16 cellular contexts compared by ENCODE assay signal in genomic region chr18:25353080-25353479, GRCh38. TPM values are rescaled to one million over a fixed set of nuclear protein-coding genes. Genes with fewer than 3 reads are reported as not detected.
DNase-seq lines count a peak whose midpoint lies in the region; ATAC-seq and TF ChIP-seq lines count a peak whose summit lies in the region.
"Had no signal": no experiment of that assay in that cellular context is flagged by ENCODE, and none has a peak within 500 bp of the region (broad histone marks: within the 10 kb centered on the region; RNA-seq: fewer than 3 reads in every experiment).

No MANE protein-coding gene starts in this region.

- peaks cover 13% of the 10 kb centered on the region for H4K20me1 ChIP-seq in neural progenitor cell (ENCODE audit: low read depth)

- H3K27me3 ChIP-seq in CD4-positive, CD25-positive, alpha-beta regulatory T cell (ENCODE audit: control insufficient read depth, insufficient read depth, low read length): peaks cover 24% of the 10 kb centered on the region
- H3K27me3 ChIP-seq in HUES48 (ENCODE audit: control insufficient read depth, insufficient read depth, low read length) (peaks cover 53% of the 10 kb centered on the region), dorsolateral prefrontal cortex (peaks cover 0 to 6% (median 0%) of the 10 kb centered on the region in 45 donors), neural progenitor cell (peaks cover 50% of the 10 kb centered on the region)

- intact Hi-C loops in dorsolateral prefrontal cortex (cut with DNase I): loop anchor here (5.0 kb wide), 2 partner anchors 121 to 149 kb away; no protein-coding TSS in a partner anchor
- intact Hi-C loops in activated CD4-positive, alpha-beta T cell treated with anti-CD3 and anti-CD28 coated beads for 36 hours (cut with DNase I, micrococcal nuclease): loop anchor here in 1 of 2 experiments (5.0 kb wide), 1 partner anchor 739 kb away; the partner anchor contains the start of gene SS18

- no peaks in the 10 kb centered on the region for H3K36me3 Mint-ChIP-seq in CD4-positive, CD25-positive, alpha-beta regulatory T cell
- peaks cover 16% of the 10 kb centered on the region for H3K36me3 Mint-ChIP-seq in neural progenitor cell
- no peaks in the 10 kb centered on the region for H3K36me3 Mint-ChIP-seq in activated CD4-positive, alpha-beta T cell treated with anti-CD3 and anti-CD28 coated beads for 36 hours (ENCODE audit: low read depth)
- H3K36me3 Mint-ChIP-seq: stimulated activated effector memory CD8-positive, alpha-beta T cell treated with anti-CD3 and anti-CD28 coated beads, Interleukin-12 subunit alpha, Interleukin-12 subunit beta, amount 100 ng/mL, for 72 hours had no signal

- no peak overlapping the region for H2AFZ ChIP-seq in neural progenitor cell (replicated peaks)

- H3K9ac ChIP-seq in HUES48 (ENCODE audit: low read depth, low read length) (no peak overlapping the region), neural progenitor cell (peak overlapping the region; percentile 3)

- DNase-seq in CD4-positive, CD25-positive, alpha-beta regulatory T cell: no peak
- no peak for DNase-seq in dorsolateral prefrontal cortex
- no peak for DNase-seq in neural progenitor cell (ENCODE audit: low spot score)
- DNase-seq in NCI-H1417 treated with DMSO at 0.1 percent for 48 hours (lab: John Stamatoyannopoulos, UW): no peak
- DNase-seq in ecto neural progenitor cell (ENCODE audit: low spot score): no peak
- no peak for DNase-seq in H4 (ENCODE audit: low spot score)
- DNase-seq in activated CD4-positive, alpha-beta T cell treated with anti-CD3 and anti-CD28 coated beads for 36 hours: no peak
- DNase-seq: activated CD4-positive, alpha-beta T cell treated with anti-CD3 and anti-CD28 coated beads, Interleukin-2, amount 50 U/mL, for 48 hours; activated naive CD4-positive, alpha-beta T cell treated with anti-CD3 and anti-CD28 coated beads for 36 hours; occipital lobe; T-helper 17 cell had no signal

- H3K9me3 Mint-ChIP-seq in CD4-positive, CD25-positive, alpha-beta regulatory T cell: peaks cover 0 to 5% (median 2%) of the 10 kb centered on the region in 7 donors
- H3K9me3 Mint-ChIP-seq in neural progenitor cell: peaks cover 2% of the 10 kb centered on the region
- H3K9me3 Mint-ChIP-seq in activated CD4-positive, alpha-beta T cell treated with anti-CD3 and anti-CD28 coated beads for 36 hours (ENCODE audit: low read depth): no peaks in the 10 kb centered on the region
- H3K9me3 Mint-ChIP-seq: activated naive CD4-positive, alpha-beta T cell treated with anti-CD3 and anti-CD28 coated beads for 36 hours; dendritic cell treated with granulocyte-macrophage colony-stimulating factor and Interleukin-4, amounts not matched to agents 40 ng/mL and 50 ng/mL, for 4 days; stimulated activated effector memory CD8-positive, alpha-beta T cell treated with anti-CD3 and anti-CD28 coated beads, Interleukin-12 subunit alpha, Interleukin-12 subunit beta, amount 100 ng/mL, for 72 hours had no signal

- POLR2A ChIA-PET in activated CD4-positive, alpha-beta T cell treated with anti-CD3 and anti-CD28 coated beads for 36 hours (lab: Charles Lee): no interaction called here

- H3K27me3 Mint-ChIP-seq in CD4-positive, CD25-positive, alpha-beta regulatory T cell: peaks cover 58% of the 10 kb centered on the region
- H3K27me3 Mint-ChIP-seq in neural progenitor cell (ENCODE audit: insufficient read depth, low read depth): peaks cover 7% of the 10 kb centered on the region
- H3K27me3 Mint-ChIP-seq in activated CD4-positive, alpha-beta T cell treated with anti-CD3 and anti-CD28 coated beads for 36 hours: peaks cover 37% of the 10 kb centered on the region

- no peaks in the 10 kb centered on the region for H3K9me3 ChIP-seq in CD4-positive, CD25-positive, alpha-beta regulatory T cell (ENCODE audit: control insufficient read depth in 2 of 2, low read length in 2 of 2)
- no peaks in the 10 kb centered on the region for H3K9me3 ChIP-seq in HUES48 (ENCODE audit: control insufficient read depth, insufficient read depth, low read length)
- H3K9me3 ChIP-seq in neural progenitor cell (ENCODE audit: low read depth): no peaks in the 10 kb centered on the region

- H3K4me1 Mint-ChIP-seq in CD4-positive, CD25-positive, alpha-beta regulatory T cell: peaks cover 0 to 25% (median 7%) of the 10 kb centered on the region in 4 donors
- H3K4me1 Mint-ChIP-seq in neural progenitor cell: peaks cover 35% of the 10 kb centered on the region
- H3K4me1 Mint-ChIP-seq in activated CD4-positive, alpha-beta T cell treated with anti-CD3 and anti-CD28 coated beads for 36 hours: peaks cover 10% of the 10 kb centered on the region

- no peak overlapping the region for H3K27ac ChIP-seq in CD4-positive, CD25-positive, alpha-beta regulatory T cell (ENCODE audit: insufficient read depth, low read length, poor library complexity, severe bottlenecking)
- H3K27ac ChIP-seq in HUES48 (ENCODE audit: low read depth, low read length): no peak overlapping the region
- peak overlapping the region in 12 of 59 donors; percentile 35 to 83 (median 70) for H3K27ac ChIP-seq in dorsolateral prefrontal cortex
- H3K27ac ChIP-seq in neural progenitor cell: no peak overlapping the region
- H3K27ac ChIP-seq: C4-2B, foreskin keratinocyte had no signal

- no peak overlapping the region for H3K4me3 ChIP-seq in CD4-positive, CD25-positive, alpha-beta regulatory T cell (ENCODE audit: low read depth, low read length)
- H3K4me3 ChIP-seq in HUES48 (ENCODE audit: low read depth, low read length): peak overlapping the region; percentile 60
- peak overlapping the region in 36 of 59 donors; percentile 22 to 82 (median 60) for H3K4me3 ChIP-seq in dorsolateral prefrontal cortex
- H3K4me3 ChIP-seq in neural progenitor cell: peak overlapping the region; percentile 77

- peaks cover 35% of the 10 kb centered on the region for H3F3A ChIP-seq in neural progenitor cell (ENCODE audit: low read depth)

- H3K36me3 ChIP-seq in CD4-positive, CD25-positive, alpha-beta regulatory T cell (ENCODE audit: control insufficient read depth, insufficient read depth, low read length): no peaks in the 10 kb centered on the region
- no peaks in the 10 kb centered on the region for H3K36me3 ChIP-seq in HUES48 (ENCODE audit: control insufficient read depth, insufficient read depth, low read length)
- H3K36me3 ChIP-seq in neural progenitor cell: no peaks in the 10 kb centered on the region

- H3K27ac Mint-ChIP-seq in CD4-positive, CD25-positive, alpha-beta regulatory T cell: no peak overlapping the region
- peak overlapping the region; percentile 83 for H3K27ac Mint-ChIP-seq in neural progenitor cell
- H3K27ac Mint-ChIP-seq in activated CD4-positive, alpha-beta T cell treated with anti-CD3 and anti-CD28 coated beads for 36 hours: no peak overlapping the region
- H3K27ac Mint-ChIP-seq: activated naive CD4-positive, alpha-beta T cell treated with anti-CD3 and anti-CD28 coated beads for 36 hours; dendritic cell treated with granulocyte-macrophage colony-stimulating factor and Interleukin-4, amounts not matched to agents 40 ng/mL and 50 ng/mL, for 4 days; stimulated activated effector memory CD8-positive, alpha-beta T cell treated with anti-CD3 and anti-CD28 coated beads, Interleukin-12 subunit alpha, Interleukin-12 subunit beta, amount 100 ng/mL, for 72 hours; T-helper 17 cell had no signal

- peaks cover 24% of the 10 kb centered on the region for H3K4me1 ChIP-seq in CD4-positive, CD25-positive, alpha-beta regulatory T cell (ENCODE audit: control insufficient read depth, insufficient read depth, low read length, poor library complexity, severe bottlenecking)
- peaks cover 12% of the 10 kb centered on the region for H3K4me1 ChIP-seq in HUES48 (ENCODE audit: control insufficient read depth, insufficient read depth, low read length)
- peaks cover 16% of the 10 kb centered on the region for H3K4me1 ChIP-seq in neural progenitor cell
- H3K4me1 ChIP-seq: foreskin keratinocyte had no signal

- H3K4me3 Mint-ChIP-seq in CD4-positive, CD25-positive, alpha-beta regulatory T cell: peak overlapping the region in 3 of 4 donors; percentile 31 to 69 (median 61)
- H3K4me3 Mint-ChIP-seq in neural progenitor cell: peak overlapping the region; percentile 90
- H3K4me3 Mint-ChIP-seq in activated CD4-positive, alpha-beta T cell treated with anti-CD3 and anti-CD28 coated beads for 36 hours: no peak overlapping the region
- H3K4me3 Mint-ChIP-seq: activated naive CD4-positive, alpha-beta T cell treated with anti-CD3 and anti-CD28 coated beads for 36 hours had no signal

- peak overlapping the region; percentile 91 for H3K4me2 ChIP-seq in neural progenitor cell

- no peak for ATAC-seq in CD4-positive, CD25-positive, alpha-beta regulatory T cell (ENCODE audit: low read depth in 2 of 2)
- ATAC-seq in activated CD4-positive, alpha-beta T cell treated with anti-CD3 and anti-CD28 coated beads for 36 hours: no peak
- ATAC-seq: foreskin keratinocyte; stimulated activated effector memory CD8-positive, alpha-beta T cell treated with anti-CD3 and anti-CD28 coated beads, Interleukin-12 subunit alpha, Interleukin-12 subunit beta, amount 100 ng/mL, for 72 hours had no signal

- CTCF ChIA-PET in activated CD4-positive, alpha-beta T cell treated with anti-CD3 and anti-CD28 coated beads for 36 hours (lab: Charles Lee): interaction anchor here (0.5 kb wide), 1 partner anchor 144 kb away, joined by 3 read pairs; no protein-coding TSS in a partner anchor

- peaks cover 43% of the 10 kb centered on the region for H3K79me2 ChIP-seq in neural progenitor cell (ENCODE audit: low read depth)

- no peak for TF ChIP-seq CTCF in dorsolateral prefrontal cortex (IDR thresholded peaks at IDR 0.05 in 54 of 56, conservative IDR thresholded peaks at IDR 0.05 in 2 of 56; ENCODE audit: low read depth in 1 of 56, partially characterized antibody in 56 of 56)
- TF ChIP-seq CTCF in neural progenitor cell (IDR thresholded peaks at IDR 0.05): no peak

RNA-seq across cellular contexts. Expression of gene ZNF521, which starts 1.1 kb away (rescaled TPM):
- 1.8 TPM for total RNA-seq in CD4-positive, CD25-positive, alpha-beta regulatory T cell
- not detected for polyA plus RNA-seq in CD4-positive, CD25-positive, alpha-beta regulatory T cell
- total RNA-seq in dorsolateral prefrontal cortex (10 to 100 TPM; 12.9 to 41.3 (median 22.3) TPM), neural progenitor cell (ENCODE audit: low replicate concordance) (136 and 148 TPM in 2 replicates)
- 6.8 and 8.2 TPM in 2 replicates for total RNA-seq in H4 (2014; rRNA removed; shearing (Covaris generic))
- not detected for total RNA-seq in activated CD4-positive, alpha-beta T cell treated with anti-CD3 and anti-CD28 coated beads for 36 hours
- total RNA-seq: activated naive CD4-positive, alpha-beta T cell treated with anti-CD3 and anti-CD28 coated beads for 36 hours; foreskin keratinocyte had no signal
- polyA plus RNA-seq: foreskin keratinocyte had no signal
